1 cellular context compared by ENCODE assay signal in the genomic region with DNA sequence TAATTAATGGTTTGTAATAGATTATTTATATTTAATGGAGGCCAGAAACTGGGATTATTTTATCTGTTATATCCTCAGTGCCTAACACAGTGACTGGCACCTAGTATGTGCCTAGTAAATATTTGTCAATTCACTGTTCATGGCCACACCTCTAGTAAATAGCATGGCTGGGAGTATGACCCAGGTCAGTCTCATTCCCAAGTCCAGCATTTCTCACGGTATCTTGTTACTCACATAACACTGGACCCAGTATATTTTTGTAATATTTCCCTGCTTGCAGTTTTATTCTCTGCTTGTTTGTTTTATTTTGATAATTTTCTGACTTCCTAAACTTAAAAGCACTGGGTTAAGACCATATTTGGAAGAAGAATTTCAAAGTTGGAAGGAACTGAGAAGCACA.
TF ChIP-seq lines count a peak whose summit lies in the region.

No MANE protein-coding gene starts in this region.

TF ChIP-seq in HepG2, 621 proteins besides CTCF, POLR2A, EP300 and RAD21 (continued from another document and continues in another):
- TF ChIP-seq SMYD3 (CRISPR knock-in tag; IDR thresholded peaks at IDR 0.05) (no peak), ZNF205 (CRISPR knock-in tag; IDR thresholded peaks at IDR 0.05) (peak; percentile 75; the same call in 1 of the 2 replicates), FOXO4 (CRISPR knock-in tag; conservative IDR thresholded peaks at IDR 0.05) (no peak), TOE1 (CRISPR knock-in tag; IDR thresholded peaks at IDR 0.05) (no peak), SOX6 (IDR thresholded peaks at IDR 0.05) (no peak), SOX6 (CRISPR knock-in tag; IDR thresholded peaks at IDR 0.05) (no peak), SOX5 (CRISPR knock-in tag; IDR thresholded peaks at IDR 0.05; ENCODE audit: borderline replicate concordance) (peak; percentile 16; the same call in 1 of the 2 replicates), GABPA (IDR thresholded peaks at IDR 0.05; ENCODE audit: low read depth, low read length) (no peak), GABPA (CRISPR knock-in tag; IDR thresholded peaks at IDR 0.05; ENCODE audit: low read depth) (no peak), SALL1 (CRISPR knock-in tag; IDR thresholded peaks at IDR 0.05) (peak; percentile 17; the same call in 1 of the 2 replicates), ZNF850 (CRISPR knock-in tag; conservative IDR thresholded peaks at IDR 0.05) (no peak), RXRB (CRISPR knock-in tag; IDR thresholded peaks at IDR 0.05; ENCODE audit: borderline replicate concordance) (peak; percentile 16; the same call in 1 of the 2 replicates), RFX5 (IDR thresholded peaks at IDR 0.05; ENCODE audit: low read depth, low read length) (no peak), HNRNPL (IDR thresholded peaks at IDR 0.05; ENCODE audit: low read depth, low read length) (no peak), NR2F2 (IDR thresholded peaks at IDR 0.05; ENCODE audit: borderline replicate concordance, low read depth) (0 out of 2 replicates have a peak, but pooled peaks have one; percentile 32), ONECUT2 (CRISPR knock-in tag; IDR thresholded peaks at IDR 0.05) (no peak), TRIM24 (CRISPR knock-in tag; IDR thresholded peaks at IDR 0.05) (no peak), CENPBD1 (CRISPR knock-in tag; IDR thresholded peaks at IDR 0.05; ENCODE audit: borderline replicate concordance, low read depth) (no peak), GATAD2A (CRISPR knock-in tag; IDR thresholded peaks at IDR 0.05) (no peak), ZNF329 (CRISPR knock-in tag; IDR thresholded peaks at IDR 0.05; ENCODE audit: low read depth) (no peak), ZNF775 (CRISPR knock-in tag; IDR thresholded peaks at IDR 0.05; ENCODE audit: borderline replicate concordance) (no peak), ZNF878 (CRISPR knock-in tag; IDR thresholded peaks at IDR 0.05) (no peak), RARG (CRISPR knock-in tag; IDR thresholded peaks at IDR 0.05; ENCODE audit: low read depth) (no peak), ARID5B (CRISPR knock-in tag; IDR thresholded peaks at IDR 0.05) (peak; percentile 30; the same call in 1 of the 2 replicates), ZBTB7A (CRISPR knock-in tag; IDR thresholded peaks at IDR 0.05) (no peak), MIER2 (CRISPR knock-in tag; IDR thresholded peaks at IDR 0.05) (no peak), HNF4A (CRISPR knock-in tag; IDR thresholded peaks at IDR 0.05) (peak; percentile 37), SETDB1 (CRISPR knock-in tag; IDR thresholded peaks at IDR 0.05; ENCODE audit: borderline replicate concordance) (no peak), NBN (conservative IDR thresholded peaks at IDR 0.05) (no peak), ZKSCAN5 (CRISPR knock-in tag; IDR thresholded peaks at IDR 0.05) (no peak), BHLHE40 (IDR thresholded peaks at IDR 0.05; ENCODE audit: low read length) (no peak), SMARCE1 (IDR thresholded peaks at IDR 0.05; ENCODE audit: borderline replicate concordance) (no peak), ISX (CRISPR knock-in tag; conservative IDR thresholded peaks at IDR 0.05) (no peak), FOXK1 (CRISPR knock-in tag; IDR thresholded peaks at IDR 0.05; ENCODE audit: borderline replicate concordance, low read depth) (no peak), TBX3 (IDR thresholded peaks at IDR 0.05; ENCODE audit: borderline replicate concordance) (peak; percentile 17; the same call in 1 of the 2 replicates), SAP130 (CRISPR knock-in tag; IDR thresholded peaks at IDR 0.05; ENCODE audit: low read depth) (no peak), KIAA2018 (CRISPR knock-in tag; IDR thresholded peaks at IDR 0.05; ENCODE audit: borderline replicate concordance) (no peak), ZSCAN21 (CRISPR knock-in tag; IDR thresholded peaks at IDR 0.05; ENCODE audit: borderline replicate concordance) (no peak)
- TF ChIP-seq, protein P1, sequence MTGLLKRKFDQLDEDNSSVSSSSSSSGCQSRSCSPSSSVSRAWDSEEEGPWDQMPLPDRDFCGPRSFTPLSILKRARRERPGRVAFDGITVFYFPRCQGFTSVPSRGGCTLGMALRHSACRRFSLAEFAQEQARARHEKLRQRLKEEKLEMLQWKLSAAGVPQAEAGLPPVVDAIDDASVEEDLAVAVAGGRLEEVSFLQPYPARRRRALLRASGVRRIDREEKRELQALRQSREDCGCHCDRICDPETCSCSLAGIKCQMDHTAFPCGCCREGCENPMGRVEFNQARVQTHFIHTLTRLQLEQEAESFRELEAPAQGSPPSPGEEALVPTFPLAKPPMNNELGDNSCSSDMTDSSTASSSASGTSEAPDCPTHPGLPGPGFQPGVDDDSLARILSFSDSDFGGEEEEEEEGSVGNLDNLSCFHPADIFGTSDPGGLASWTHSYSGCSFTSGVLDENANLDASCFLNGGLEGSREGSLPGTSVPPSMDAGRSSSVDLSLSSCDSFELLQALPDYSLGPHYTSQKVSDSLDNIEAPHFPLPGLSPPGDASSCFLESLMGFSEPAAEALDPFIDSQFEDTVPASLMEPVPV (CRISPR knock-in tag; IDR thresholded peaks at IDR 0.05) = no peak
- TF ChIP-seq, protein P2, sequence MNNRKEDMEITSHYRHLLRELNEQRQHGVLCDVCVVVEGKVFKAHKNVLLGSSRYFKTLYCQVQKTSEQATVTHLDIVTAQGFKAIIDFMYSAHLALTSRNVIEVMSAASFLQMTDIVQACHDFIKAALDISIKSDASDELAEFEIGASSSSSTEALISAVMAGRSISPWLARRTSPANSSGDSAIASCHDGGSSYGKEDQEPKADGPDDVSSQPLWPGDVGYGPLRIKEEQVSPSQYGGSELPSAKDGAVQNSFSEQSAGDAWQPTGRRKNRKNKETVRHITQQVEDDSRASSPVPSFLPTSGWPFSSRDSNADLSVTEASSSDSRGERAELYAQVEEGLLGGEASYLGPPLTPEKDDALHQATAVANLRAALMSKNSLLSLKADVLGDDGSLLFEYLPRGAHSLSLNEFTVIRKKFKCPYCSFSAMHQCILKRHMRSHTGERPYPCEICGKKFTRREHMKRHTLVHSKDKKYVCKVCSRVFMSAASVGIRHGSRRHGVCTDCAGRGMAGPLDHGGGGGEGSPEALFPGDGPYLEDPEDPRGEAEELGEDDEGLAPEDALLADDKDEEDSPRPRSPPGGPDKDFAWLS (CRISPR knock-in tag; IDR thresholded peaks at IDR 0.05; ENCODE audit: borderline replicate concordance) = no peak
- TF ChIP-seq, protein P3, sequence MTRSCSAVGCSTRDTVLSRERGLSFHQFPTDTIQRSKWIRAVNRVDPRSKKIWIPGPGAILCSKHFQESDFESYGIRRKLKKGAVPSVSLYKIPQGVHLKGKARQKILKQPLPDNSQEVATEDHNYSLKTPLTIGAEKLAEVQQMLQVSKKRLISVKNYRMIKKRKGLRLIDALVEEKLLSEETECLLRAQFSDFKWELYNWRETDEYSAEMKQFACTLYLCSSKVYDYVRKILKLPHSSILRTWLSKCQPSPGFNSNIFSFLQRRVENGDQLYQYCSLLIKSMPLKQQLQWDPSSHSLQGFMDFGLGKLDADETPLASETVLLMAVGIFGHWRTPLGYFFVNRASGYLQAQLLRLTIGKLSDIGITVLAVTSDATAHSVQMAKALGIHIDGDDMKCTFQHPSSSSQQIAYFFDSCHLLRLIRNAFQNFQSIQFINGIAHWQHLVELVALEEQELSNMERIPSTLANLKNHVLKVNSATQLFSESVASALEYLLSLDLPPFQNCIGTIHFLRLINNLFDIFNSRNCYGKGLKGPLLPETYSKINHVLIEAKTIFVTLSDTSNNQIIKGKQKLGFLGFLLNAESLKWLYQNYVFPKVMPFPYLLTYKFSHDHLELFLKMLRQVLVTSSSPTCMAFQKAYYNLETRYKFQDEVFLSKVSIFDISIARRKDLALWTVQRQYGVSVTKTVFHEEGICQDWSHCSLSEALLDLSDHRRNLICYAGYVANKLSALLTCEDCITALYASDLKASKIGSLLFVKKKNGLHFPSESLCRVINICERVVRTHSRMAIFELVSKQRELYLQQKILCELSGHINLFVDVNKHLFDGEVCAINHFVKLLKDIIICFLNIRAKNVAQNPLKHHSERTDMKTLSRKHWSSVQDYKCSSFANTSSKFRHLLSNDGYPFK (CRISPR knock-in tag; IDR thresholded peaks at IDR 0.05; ENCODE audit: borderline replicate concordance) = no peak
